In the genomic region with DNA sequence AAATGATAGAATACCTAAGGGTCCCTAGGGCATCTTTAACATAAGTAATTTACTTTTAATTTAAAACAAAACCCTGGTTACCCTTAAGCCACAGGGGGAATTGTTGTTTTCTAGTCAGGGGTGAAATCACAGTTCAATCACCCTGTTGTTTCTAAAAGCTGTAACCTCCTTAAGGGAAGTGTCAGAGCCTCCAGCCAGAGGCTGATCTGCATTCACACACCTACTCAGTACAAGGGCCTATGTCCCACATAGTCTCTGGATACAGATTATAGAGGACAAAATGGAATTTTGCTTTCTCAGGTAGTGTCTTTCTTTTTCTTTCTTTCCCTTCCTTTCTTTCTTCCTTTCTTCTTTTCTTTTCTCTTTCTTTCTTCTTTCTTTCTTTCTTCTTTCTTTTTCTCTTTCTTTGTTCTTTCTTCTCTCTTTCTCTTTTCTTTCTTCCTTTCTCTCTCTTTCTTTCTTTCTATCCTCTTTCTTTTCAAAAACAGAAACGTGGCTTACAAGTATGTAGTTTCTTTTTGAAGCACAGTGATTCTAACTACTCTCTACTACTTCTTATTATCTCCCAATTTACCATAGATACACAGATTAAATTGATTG, we compare ENCODE assay signal across 26 cellular contexts. TPM values are rescaled to one million over a fixed set of nuclear protein-coding genes. Genes with fewer than 3 reads are reported as not detected.
"Had no signal": no experiment of that assay in that cellular context is flagged by ENCODE, and none has a peak within 500 bp of the region (broad histone marks: within the 10 kb centered on the region; RNA-seq: fewer than 3 reads in every experiment).

No MANE protein-coding gene starts in this region.

- H3K36me3 ChIP-seq: brain microvascular endothelial cell, cardiac muscle cell, MG63, Peyer's patch, SJCRH30 had no signal

- H3K4me1 Mint-ChIP-seq: activated CD8-positive, alpha-beta memory T cell treated with anti-CD3 and anti-CD28 coated beads, Interleukin-2, amount 10 ng/mL, durations not matched to agents 7 days and 5 days; activated T-helper 17 cell treated with anti-CD3 and anti-CD28 coated beads, Interleukin-2, amount 50 U/mL, for 72 hours had no signal

- ATAC-seq: activated CD8-positive, alpha-beta memory T cell treated with anti-CD3 and anti-CD28 coated beads, Interleukin-2, amount 10 ng/mL, durations not matched to agents 7 days and 5 days; activated T-cell treated with anti-CD3 and anti-CD28 coated beads, Interleukin-2, amount 50 U/mL, for 4 hours; activated T-helper 17 cell treated with anti-CD3 and anti-CD28 coated beads, Interleukin-2, amount 50 U/mL, for 72 hours had no signal

- H3K27ac Mint-ChIP-seq: activated CD8-positive, alpha-beta memory T cell treated with anti-CD3 and anti-CD28 coated beads, Interleukin-2, amount 10 ng/mL, durations not matched to agents 7 days and 5 days; activated naive CD4-positive, alpha-beta T cell treated with anti-CD3 and anti-CD28 coated beads for 36 hours; activated naive CD8-positive, alpha-beta T cell; activated T-helper 17 cell treated with anti-CD3 and anti-CD28 coated beads, Interleukin-2, amount 50 U/mL, for 72 hours; T-helper 2 cell treated with Interferon-gamma antibody and Interleukin-4, amounts not matched to agents 5 μg/mL and 100 μg/mL, for 36 hours had no signal

- DNase-seq: activated CD4-positive, alpha-beta T cell treated with anti-CD3 and anti-CD28 coated beads for 48 hours; activated CD4-positive, alpha-beta T cell treated with anti-CD3 and anti-CD28 coated beads, Interleukin-2, amount 50 U/mL, for 48 hours; activated CD4-positive, CD25-positive, alpha-beta regulatory T cell treated with anti-CD3 and anti-CD28 coated beads, Interleukin-2, amount 50 U/mL, for 72 hours; activated CD8-positive, alpha-beta memory T cell treated with anti-CD3 and anti-CD28 coated beads, Interleukin-2, amount 10 ng/mL, durations not matched to agents 7 days and 5 days; activated gamma-delta T cell; activated naive CD4-positive, alpha-beta T cell treated with anti-CD3 and anti-CD28 coated beads for 36 hours; activated T-cell treated with anti-CD3 and anti-CD28 coated beads, Interleukin-2, amount 50 U/mL, for 4 hours; amygdala; brain microvascular endothelial cell; MG63; MV-4-11; NCI-H1092 treated with DMSO at 0.1 percent for 48 hours; NCI-H1417 treated with DMSO at 0.1 percent for 48 hours; NCI-H1694; NCI-H2029; NCI-H510A treated with DMSO at 0.1 percent for 48 hours; Peyer's patch; Right ventricle myocardium superior; SJCRH30; SK-N-SH had no signal

- H3K27me3 Mint-ChIP-seq: activated T-helper 17 cell treated with anti-CD3 and anti-CD28 coated beads, Interleukin-2, amount 50 U/mL, for 72 hours had no signal

- H3K27me3 ChIP-seq: brain microvascular endothelial cell, MG63, Peyer's patch, SJCRH30 had no signal

- H3K9me3 Mint-ChIP-seq: activated naive CD4-positive, alpha-beta T cell treated with anti-CD3 and anti-CD28 coated beads for 36 hours; activated T-cell treated with anti-CD3 and anti-CD28 coated beads, Interleukin-2, amount 50 U/mL, for 4 hours; activated T-helper 17 cell treated with anti-CD3 and anti-CD28 coated beads, Interleukin-2, amount 50 U/mL, for 72 hours; T-helper 2 cell treated with Interferon-gamma antibody and Interleukin-4, amounts not matched to agents 5 μg/mL and 100 μg/mL, for 36 hours had no signal

- H3K4me2 ChIP-seq: SK-N-SH had no signal

- H3K9ac ChIP-seq: SK-N-SH had no signal

- H3K4me3 ChIP-seq: cardiac muscle cell, MG63, Peyer's patch, SJCRH30 had no signal

- H3K27ac ChIP-seq: brain microvascular endothelial cell, cardiac muscle cell, Peyer's patch, RWPE1, SJCRH30 had no signal

- H3K4me3 Mint-ChIP-seq: activated CD8-positive, alpha-beta memory T cell treated with anti-CD3 and anti-CD28 coated beads, Interleukin-2, amount 10 ng/mL, durations not matched to agents 7 days and 5 days; activated naive CD4-positive, alpha-beta T cell treated with anti-CD3 and anti-CD28 coated beads for 36 hours; activated naive CD8-positive, alpha-beta T cell; activated T-cell treated with anti-CD3 and anti-CD28 coated beads, Interleukin-2, amount 50 U/mL, for 4 hours; activated T-helper 17 cell treated with anti-CD3 and anti-CD28 coated beads, Interleukin-2, amount 50 U/mL, for 72 hours; T-helper 2 cell treated with Interferon-gamma antibody and Interleukin-4, amounts not matched to agents 5 μg/mL and 100 μg/mL, for 36 hours had no signal

- H3K36me3 Mint-ChIP-seq: activated CD8-positive, alpha-beta memory T cell treated with anti-CD3 and anti-CD28 coated beads, Interleukin-2, amount 10 ng/mL, durations not matched to agents 7 days and 5 days; activated naive CD8-positive, alpha-beta T cell had no signal

- H3K4me1 ChIP-seq: Peyer's patch had no signal

RNA-seq across cellular contexts. Expression of a gene that starts 31.1 kb away (rescaled TPM):
- total RNA-seq: activated CD8-positive, alpha-beta memory T cell treated with anti-CD3 and anti-CD28 coated beads, Interleukin-2, amount 10 ng/mL, durations not matched to agents 7 days and 5 days; activated T-cell treated with anti-CD3 and anti-CD28 coated beads, Interleukin-2, amount 50 U/mL, for 4 hours; activated T-helper 17 cell treated with anti-CD3 and anti-CD28 coated beads, Interleukin-2, amount 50 U/mL, for 72 hours; Peyer's patch; T-helper 1 cell treated with Interleukin-12 subunit alpha and Interleukin-12 subunit beta and Interleukin-4 antibody, amounts not matched to agents 30 ng/mL and 1 ng/mL, for 36 hours had no signal
